Comparison of ENCODE assay signal across 17 cellular contexts in genomic region chr1:150596976-150597375, GRCh38.
"Had no signal": no experiment of that assay in that cellular context is flagged by ENCODE, and none has a peak within 500 bp of the region (broad histone marks: within the 10 kb centered on the region; RNA-seq: fewer than 3 reads in every experiment).

No MANE protein-coding gene starts in this region.

- FAIRE-seq: astrocyte had no signal

- H3K4me2 ChIP-seq: smooth muscle cell had no signal

- H3K4me1 ChIP-seq: left ventricle myocardium inferior, suprapubic skin had no signal

- ATAC-seq: activated CD8-positive, alpha-beta memory T cell treated with anti-CD3 and anti-CD28 coated beads, Interleukin-2, amount 10 ng/mL, durations not matched to agents 7 days and 5 days; natural killer cell; right cardiac atrium; T-cell had no signal

- H3K27ac ChIP-seq: left ventricle myocardium inferior, suprapubic skin had no signal

- DNase-seq: activated CD4-positive, alpha-beta T cell treated with anti-CD3 and anti-CD28 coated beads, Interleukin-2, amount 50 U/mL, for 4 hours; activated CD4-positive, CD25-positive, alpha-beta regulatory T cell treated with anti-CD3 and anti-CD28 coated beads, Interleukin-2, amount 50 U/mL, for 72 hours; activated CD8-positive, alpha-beta memory T cell treated with anti-CD3 and anti-CD28 coated beads, Interleukin-2, amount 10 ng/mL, durations not matched to agents 7 days and 5 days; activated effector memory CD4-positive, alpha-beta T cell treated with Interleukin-2 at 50 U/mL for 16 hours; activated naive CD4-positive, alpha-beta T cell treated with anti-CD3 and anti-CD28 coated beads, Interleukin-2, amount 50 U/mL, for 16 hours; activated T-cell treated with anti-CD3 and anti-CD28 coated beads, Interleukin-2, amount 50 U/mL, for 1 hour; dermis blood vessel endothelial cell; hippocampal formation; left ventricle myocardium inferior; natural killer cell; occipital lobe; right cardiac atrium; T-cell; T1000 had no signal

- H3K9me3 ChIP-seq: left ventricle myocardium inferior, suprapubic skin had no signal

- H3K4me3 ChIP-seq: left ventricle myocardium inferior, smooth muscle cell, suprapubic skin had no signal

- H3K27me3 ChIP-seq: suprapubic skin had no signal
